In genomic region chr9:35675204-35675603, GRCh38 we compare ENCODE assay signal across 1 cellular context.
TF ChIP-seq lines count a peak whose summit lies in the region.

No MANE protein-coding gene starts in this region.

TF ChIP-seq in SK-N-SH treated with all-trans-retinoic acid at 6 μM for 48 hours, 23 proteins besides CTCF, POLR2A, EP300 and RAD21 (continued from another document):
- TF ChIP-seq PATZ1 (CRISPR knock-in tag; IDR thresholded peaks at IDR 0.05; ENCODE audit: borderline replicate concordance) (no peak), ZNF70 (CRISPR knock-in tag; IDR thresholded peaks at IDR 0.05) (no peak), CSDC2 (CRISPR knock-in tag; IDR thresholded peaks at IDR 0.05) (no peak), CREB5 (CRISPR knock-in tag; IDR thresholded peaks at IDR 0.05; ENCODE audit: low read depth) (no peak)
